In the genomic region with DNA sequence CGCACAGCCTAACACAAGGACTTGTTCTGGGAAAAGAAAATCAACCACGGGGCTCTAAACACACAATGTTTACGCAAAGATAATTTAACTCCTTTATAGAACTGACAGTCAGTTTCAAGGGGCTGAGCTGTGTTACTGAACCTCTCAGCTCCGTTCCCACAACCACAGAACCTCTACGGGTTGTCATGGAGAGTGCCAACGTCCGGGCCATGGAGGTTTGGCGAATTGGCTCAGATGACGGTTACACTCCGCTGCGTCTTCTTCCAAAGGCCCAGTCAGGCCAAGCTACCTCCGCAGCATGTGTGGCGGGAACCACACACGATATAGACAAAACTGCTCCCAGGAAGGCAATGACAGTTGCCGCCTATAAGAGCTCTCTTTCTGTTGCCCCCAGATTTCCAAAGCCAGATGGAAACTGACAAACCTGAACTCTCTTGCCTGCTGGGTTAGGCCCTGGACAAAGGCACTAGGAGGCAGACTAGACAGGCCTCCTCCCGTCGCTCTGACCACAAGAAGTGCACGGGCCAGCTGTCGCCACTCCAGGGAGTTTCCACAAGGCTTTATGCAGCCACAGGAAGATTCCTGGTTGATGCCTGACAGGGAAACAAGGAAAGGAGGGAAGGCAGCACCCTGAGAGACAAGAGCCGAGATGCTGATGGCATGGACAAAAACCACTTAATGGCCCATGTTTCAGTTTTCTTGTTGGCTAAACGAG, we compare ENCODE assay signal across 1 cellular context.
TF ChIP-seq lines count a peak whose summit lies in the region.

No MANE protein-coding gene starts in this region.

TF ChIP-seq in GM23338, 12 proteins besides CTCF, POLR2A, EP300 and RAD21 (continued from another document):
- TF ChIP-seq, protein P1, sequence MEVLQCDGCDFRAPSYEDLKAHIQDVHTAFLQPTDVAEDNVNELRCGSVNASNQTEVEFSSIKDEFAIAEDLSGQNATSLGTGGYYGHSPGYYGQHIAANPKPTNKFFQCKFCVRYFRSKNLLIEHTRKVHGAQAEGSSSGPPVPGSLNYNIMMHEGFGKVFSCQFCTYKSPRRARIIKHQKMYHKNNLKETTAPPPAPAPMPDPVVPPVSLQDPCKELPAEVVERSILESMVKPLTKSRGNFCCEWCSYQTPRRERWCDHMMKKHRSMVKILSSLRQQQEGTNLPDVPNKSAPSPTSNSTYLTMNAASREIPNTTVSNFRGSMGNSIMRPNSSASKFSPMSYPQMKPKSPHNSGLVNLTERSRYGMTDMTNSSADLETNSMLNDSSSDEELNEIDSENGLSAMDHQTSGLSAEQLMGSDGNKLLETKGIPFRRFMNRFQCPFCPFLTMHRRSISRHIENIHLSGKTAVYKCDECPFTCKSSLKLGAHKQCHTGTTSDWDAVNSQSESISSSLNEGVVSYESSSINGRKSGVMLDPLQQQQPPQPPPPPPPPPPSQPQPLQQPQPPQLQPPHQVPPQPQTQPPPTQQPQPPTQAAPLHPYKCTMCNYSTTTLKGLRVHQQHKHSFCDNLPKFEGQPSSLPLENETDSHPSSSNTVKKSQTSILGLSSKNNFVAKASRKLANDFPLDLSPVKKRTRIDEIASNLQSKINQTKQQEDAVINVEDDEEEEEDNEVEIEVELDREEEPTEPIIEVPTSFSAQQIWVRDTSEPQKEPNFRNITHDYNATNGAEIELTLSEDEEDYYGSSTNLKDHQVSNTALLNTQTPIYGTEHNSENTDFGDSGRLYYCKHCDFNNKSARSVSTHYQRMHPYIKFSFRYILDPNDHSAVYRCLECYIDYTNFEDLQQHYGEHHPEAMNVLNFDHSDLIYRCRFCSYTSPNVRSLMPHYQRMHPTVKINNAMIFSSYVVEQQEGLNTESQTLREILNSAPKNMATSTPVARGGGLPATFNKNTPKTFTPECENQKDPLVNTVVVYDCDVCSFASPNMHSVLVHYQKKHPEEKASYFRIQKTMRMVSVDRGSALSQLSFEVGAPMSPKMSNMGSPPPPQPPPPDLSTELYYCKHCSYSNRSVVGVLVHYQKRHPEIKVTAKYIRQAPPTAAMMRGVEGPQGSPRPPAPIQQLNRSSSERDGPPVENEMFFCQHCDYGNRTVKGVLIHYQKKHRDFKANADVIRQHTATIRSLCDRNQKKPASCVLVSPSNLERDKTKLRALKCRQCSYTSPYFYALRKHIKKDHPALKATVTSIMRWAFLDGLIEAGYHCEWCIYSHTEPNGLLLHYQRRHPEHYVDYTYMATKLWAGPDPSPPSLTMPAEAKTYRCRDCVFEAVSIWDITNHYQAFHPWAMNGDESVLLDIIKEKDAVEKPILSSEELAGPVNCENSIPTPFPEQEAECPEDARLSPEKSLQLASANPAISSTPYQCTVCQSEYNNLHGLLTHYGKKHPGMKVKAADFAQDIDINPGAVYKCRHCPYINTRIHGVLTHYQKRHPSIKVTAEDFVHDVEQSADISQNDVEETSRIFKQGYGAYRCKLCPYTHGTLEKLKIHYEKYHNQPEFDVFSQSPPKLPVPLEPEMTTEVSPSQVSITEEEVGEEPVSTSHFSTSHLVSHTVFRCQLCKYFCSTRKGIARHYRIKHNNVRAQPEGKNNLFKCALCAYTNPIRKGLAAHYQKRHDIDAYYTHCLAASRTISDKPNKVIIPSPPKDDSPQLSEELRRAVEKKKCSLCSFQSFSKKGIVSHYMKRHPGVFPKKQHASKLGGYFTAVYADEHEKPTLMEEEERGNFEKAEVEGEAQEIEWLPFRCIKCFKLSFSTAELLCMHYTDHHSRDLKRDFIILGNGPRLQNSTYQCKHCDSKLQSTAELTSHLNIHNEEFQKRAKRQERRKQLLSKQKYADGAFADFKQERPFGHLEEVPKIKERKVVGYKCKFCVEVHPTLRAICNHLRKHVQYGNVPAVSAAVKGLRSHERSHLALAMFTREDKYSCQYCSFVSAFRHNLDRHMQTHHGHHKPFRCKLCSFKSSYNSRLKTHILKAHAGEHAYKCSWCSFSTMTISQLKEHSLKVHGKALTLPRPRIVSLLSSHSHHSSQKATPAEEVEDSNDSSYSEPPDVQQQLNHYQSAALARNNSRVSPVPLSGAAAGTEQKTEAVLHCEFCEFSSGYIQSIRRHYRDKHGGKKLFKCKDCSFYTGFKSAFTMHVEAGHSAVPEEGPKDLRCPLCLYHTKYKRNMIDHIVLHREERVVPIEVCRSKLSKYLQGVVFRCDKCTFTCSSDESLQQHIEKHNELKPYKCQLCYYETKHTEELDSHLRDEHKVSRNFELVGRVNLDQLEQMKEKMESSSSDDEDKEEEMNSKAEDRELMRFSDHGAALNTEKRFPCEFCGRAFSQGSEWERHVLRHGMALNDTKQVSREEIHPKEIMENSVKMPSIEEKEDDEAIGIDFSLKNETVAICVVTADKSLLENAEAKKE (CRISPR knock-in tag; IDR thresholded peaks at IDR 0.05), result no peak
- no peak for TF ChIP-seq CREB1 (CRISPR knock-in tag; IDR thresholded peaks at IDR 0.05; ENCODE audit: low read depth)
- TF ChIP-seq JUNB (IDR thresholded peaks at IDR 0.05; ENCODE audit: unreplicated experiment), result no peak
- TF ChIP-seq, protein P2, sequence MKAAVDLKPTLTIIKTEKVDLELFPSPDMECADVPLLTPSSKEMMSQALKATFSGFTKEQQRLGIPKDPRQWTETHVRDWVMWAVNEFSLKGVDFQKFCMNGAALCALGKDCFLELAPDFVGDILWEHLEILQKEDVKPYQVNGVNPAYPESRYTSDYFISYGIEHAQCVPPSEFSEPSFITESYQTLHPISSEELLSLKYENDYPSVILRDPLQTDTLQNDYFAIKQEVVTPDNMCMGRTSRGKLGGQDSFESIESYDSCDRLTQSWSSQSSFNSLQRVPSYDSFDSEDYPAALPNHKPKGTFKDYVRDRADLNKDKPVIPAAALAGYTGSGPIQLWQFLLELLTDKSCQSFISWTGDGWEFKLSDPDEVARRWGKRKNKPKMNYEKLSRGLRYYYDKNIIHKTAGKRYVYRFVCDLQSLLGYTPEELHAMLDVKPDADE (IDR thresholded peaks at IDR 0.05), result no peak
- no peak for TF ChIP-seq NANOG (IDR thresholded peaks at IDR 0.05; ENCODE audit: borderline replicate concordance)
- TF ChIP-seq ZNF114 (CRISPR knock-in tag; IDR thresholded peaks at IDR 0.05), result no peak
TF ChIP-seq in GM23338: peak in this region for 0.
